Comparison of ENCODE assay signal across 12 cellular contexts in genomic region chr1:160797163-160797797, GRCh38. TPM values are rescaled to one million over a fixed set of nuclear protein-coding genes. Genes with fewer than 3 reads are reported as not detected.
DNase-seq lines count a peak whose midpoint lies in the region; ATAC-seq lines count a peak whose summit lies in the region.
"Had no signal": no experiment of that assay in that cellular context is flagged by ENCODE, and none has a peak within 500 bp of the region (broad histone marks: within the 10 kb centered on the region; RNA-seq: fewer than 3 reads in every experiment).

No MANE protein-coding gene starts in this region.

- peak overlapping the region; percentile 34 for H3K4me3 ChIP-seq in thymus (ENCODE audit: low read length)
- H3K4me3 ChIP-seq: A549, right atrium auricular region had no signal

- H3K36me3 ChIP-seq in thymus (ENCODE audit: control insufficient read depth, insufficient read depth) = peaks cover 3% of the 10 kb centered on the region
- H3K36me3 ChIP-seq: right atrium auricular region had no signal

- no peaks in the 10 kb centered on the region for H3K27me3 ChIP-seq in thymus (ENCODE audit: control insufficient read depth, insufficient read depth)
- H3K27me3 ChIP-seq: right atrium auricular region had no signal

- intact Hi-C loops in posterior vena cava (cut with DNase I) = no loop called here
- intact Hi-C loops in left colon (cut with DNase I, micrococcal nuclease) = no loop called here

- H3K36me3 Mint-ChIP-seq in activated T-cell treated with anti-CD3 and anti-CD28 coated beads, Interleukin-2, amount 50 U/mL, for 24 hours (ENCODE audit: low read depth) = peaks cover 6% of the 10 kb centered on the region
- H3K36me3 Mint-ChIP-seq in activated naive CD8-positive, alpha-beta T cell treated with anti-CD3 and anti-CD28 coated beads for 36 hours = peaks cover 22% of the 10 kb centered on the region

- WGBS in thymus = 68% methylated on average over 4 of the region's 4 CpGs

- H3K27ac Mint-ChIP-seq in activated T-cell treated with anti-CD3 and anti-CD28 coated beads, Interleukin-2, amount 50 U/mL, for 24 hours = peak overlapping the region; percentile 95
- H3K27ac Mint-ChIP-seq in activated naive CD8-positive, alpha-beta T cell treated with anti-CD3 and anti-CD28 coated beads for 36 hours = peak overlapping the region; percentile 96

- H3K4me1 ChIP-seq in thymus (ENCODE audit: control insufficient read depth, insufficient read depth, low read length) = peaks cover 24% of the 10 kb centered on the region
- H3K4me1 ChIP-seq: A549, right atrium auricular region had no signal

- H3K9me3 ChIP-seq in thymus (ENCODE audit: control insufficient read depth) = no peaks in the 10 kb centered on the region
- H3K9me3 ChIP-seq: A549, right atrium auricular region had no signal

- H3K27me3 Mint-ChIP-seq in activated T-cell treated with anti-CD3 and anti-CD28 coated beads, Interleukin-2, amount 50 U/mL, for 24 hours = no peaks in the 10 kb centered on the region
- H3K27me3 Mint-ChIP-seq in activated naive CD8-positive, alpha-beta T cell treated with anti-CD3 and anti-CD28 coated beads for 36 hours = no peaks in the 10 kb centered on the region

- peak overlapping the region; percentile 81 for H3K4me3 Mint-ChIP-seq in activated T-cell treated with anti-CD3 and anti-CD28 coated beads, Interleukin-2, amount 50 U/mL, for 24 hours
- peak overlapping the region; percentile 86 for H3K4me3 Mint-ChIP-seq in activated naive CD8-positive, alpha-beta T cell treated with anti-CD3 and anti-CD28 coated beads for 36 hours

- peaks cover 71% of the 10 kb centered on the region for H3K4me1 Mint-ChIP-seq in activated T-cell treated with anti-CD3 and anti-CD28 coated beads, Interleukin-2, amount 50 U/mL, for 24 hours (ENCODE audit: low read depth)
- H3K4me1 Mint-ChIP-seq in activated naive CD8-positive, alpha-beta T cell treated with anti-CD3 and anti-CD28 coated beads for 36 hours = peaks cover 60% of the 10 kb centered on the region

- ATAC-seq in HG03097 (IDR thresholded peaks at IDR 0.05; ENCODE audit: low FRiP score, unreplicated experiment) (peak; percentile 29), HG03469 (IDR thresholded peaks at IDR 0.05; ENCODE audit: unreplicated experiment) (no peak), left colon (no peak)
- ATAC-seq: A549 had no signal

- DNase-seq in activated T-cell treated with anti-CD3 and anti-CD28 coated beads, Interleukin-2, amount 50 U/mL, for 24 hours = no peak
- DNase-seq in activated T-cell treated with anti-CD3 and anti-CD28 coated beads, Interleukin-2, amount 50 U/mL, for 48 hours = no peak
- no peak for DNase-seq in activated naive CD8-positive, alpha-beta T cell treated with anti-CD3 and anti-CD28 coated beads for 36 hours
- no peak for DNase-seq in posterior vena cava (ENCODE audit: low spot score)
- DNase-seq in left colon = no peak
- DNase-seq: NCI-H2081 had no signal

- H3K27ac ChIP-seq in thymus (ENCODE audit: low read depth) = peak overlapping the region; percentile 90
- H3K27ac ChIP-seq: A549, right atrium auricular region had no signal

- H3K9me3 Mint-ChIP-seq in activated T-cell treated with anti-CD3 and anti-CD28 coated beads, Interleukin-2, amount 50 U/mL, for 24 hours = no peaks in the 10 kb centered on the region
- no peaks in the 10 kb centered on the region for H3K9me3 Mint-ChIP-seq in activated naive CD8-positive, alpha-beta T cell treated with anti-CD3 and anti-CD28 coated beads for 36 hours

RNA-seq across cellular contexts. Expression of gene LY9, which starts 1.3 kb away (rescaled TPM):
- 10 to 100 TPM; 28.3 to 29.0 TPM for total RNA-seq in activated naive CD8-positive, alpha-beta T cell treated with anti-CD3 and anti-CD28 coated beads for 36 hours
- 28.6 TPM for polyA plus RNA-seq in thymus
- under 1 TPM; 0.32 to 0.52 TPM for total RNA-seq in posterior vena cava
- 1 to 10 TPM in 1 of 2 donors, under 1 TPM in 1; 0.67 to 2.6 TPM for total RNA-seq in left colon
- total RNA-seq: RPMI7951 had no signal

RNA-seq across cellular contexts. Expression of gene SLAMF7, which starts 58.2 kb away (rescaled TPM):
- total RNA-seq in activated naive CD8-positive, alpha-beta T cell treated with anti-CD3 and anti-CD28 coated beads for 36 hours = 100 to 1,000 TPM; 152 to 162 TPM
- polyA plus RNA-seq in thymus = 17.6 TPM
- total RNA-seq in posterior vena cava (under 1 TPM; 0.69 to 0.81 TPM), left colon (10 to 100 TPM in 1 of 2 donors, 1 to 10 TPM in 1; 2.2 to 12.9 TPM)
- total RNA-seq: RPMI7951 had no signal

Comparison
In these comparisons a context has a peak if more than half of its experiments do, and no peak if none do; other contexts are left out.
1. RNA of gene LY9, which starts 1.3 kb away (total RNA-seq): 28.3 to 29.0 TPM in activated naive CD8-positive, alpha-beta T cell treated with anti-CD3 and anti-CD28 coated beads for 36 hours; 0.67 to 2.6 TPM in left colon and 0.32 to 0.52 TPM in posterior vena cava; every median in the first group is over 4 times any median in the second.
2. RNA of gene SLAMF7, which starts 58.2 kb away (total RNA-seq): 152 to 162 TPM in activated naive CD8-positive, alpha-beta T cell treated with anti-CD3 and anti-CD28 coated beads for 36 hours; 2.2 to 12.9 TPM in left colon and 0.69 to 0.81 TPM in posterior vena cava; every median in the first group is over 10 times any median in the second.